19 cellular contexts compared by ENCODE assay signal in the genomic region with DNA sequence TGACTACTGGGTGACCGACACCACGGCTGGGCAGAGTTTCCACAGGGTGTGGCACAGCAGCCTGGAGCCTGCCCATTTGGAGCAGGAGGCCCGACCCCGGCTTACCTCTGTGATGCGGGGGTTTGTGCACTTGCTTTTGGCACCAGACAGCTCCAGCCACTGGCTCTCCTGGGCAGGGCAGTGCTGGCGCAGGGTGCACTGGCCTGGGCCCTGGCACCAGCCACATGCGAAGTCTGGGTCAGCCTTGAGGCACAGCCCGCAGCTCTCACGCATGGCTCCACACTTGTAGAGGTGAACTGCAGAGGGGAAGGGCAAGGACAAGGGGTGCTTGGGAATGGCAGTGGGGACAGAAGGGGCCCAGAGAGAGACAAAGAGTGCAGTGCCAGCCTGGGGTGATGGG.
"Had no signal": no experiment of that assay in that cellular context is flagged by ENCODE, and none has a peak within 500 bp of the region (broad histone marks: within the 10 kb centered on the region; RNA-seq: fewer than 3 reads in every experiment).

No MANE protein-coding gene starts in this region.

- FAIRE-seq: RCC 7860 had no signal

- DNase-seq: KBM-7, MV-4-11, NCI-H1048, NCI-H1105, NCI-H1417, NCI-H146, NCI-H1694 treated with DMSO at 0.1 percent for 48 hours, NCI-H1930, NCI-H2081, NCI-H2107, NCI-H226, NCI-H446, NCI-H510A, NCI-H69, NCI-H774, RPMI8226, SHP77, SK-N-SH had no signal
